In genomic region chr17:46922804-46923635, GRCh38 we compare ENCODE assay signal across 8 cellular contexts. TPM values are rescaled to one million over a fixed set of nuclear protein-coding genes. Genes with fewer than 3 reads are reported as not detected.
DNase-seq lines count a peak whose midpoint lies in the region; ATAC-seq and TF ChIP-seq lines count a peak whose summit lies in the region.

GOSR2 (plus strand) TSS chr17:46923160; CDS start chr17:46923193, 33 bp downstream.

- peak within 1 kb of the TSS; percentile 97 for H3K4me3 ChIP-seq in GM23338
- H3K4me3 ChIP-seq in fibroblast of mammary gland (ENCODE audit: control insufficient read depth, low read depth, low read length) = peak within 1 kb of the TSS; percentile 99

- no peaks in the 10 kb centered on the region for H3K27me3 ChIP-seq in GM23338 (ENCODE audit: insufficient read depth)

- H3K79me2 ChIP-seq in GM23338 (replicated peaks; ENCODE audit: insufficient read depth) = peaks cover 54% of the 10 kb centered on the region

- CTCF ChIA-PET in RWPE1 (lab: Yijun Ruan, JAX) = interaction anchor here (0.6 kb wide), 1 partner anchor 18 kb away, joined by 4 read pairs; no protein-coding TSS in a partner anchor

- peak within 1 kb of the TSS; percentile 91 for H3K4me2 ChIP-seq in GM23338

- peak within 1 kb of the TSS; percentile 90 for H3K4me3 Mint-ChIP-seq in GM23338
- peak within 1 kb of the TSS; percentile 96 for H3K4me3 Mint-ChIP-seq in activated T-helper 17 cell treated with anti-CD3 and anti-CD28 coated beads, Interleukin-2, amount 50 U/mL, for 72 hours
- peak within 1 kb of the TSS; percentile 93 for H3K4me3 Mint-ChIP-seq in natural killer cell treated with Interleukin-12 subunit alpha and Interleukin-12 subunit beta and Interleukin-15 and Interleukin-18, amount 100 ng/mL, for 72 hours

- H3K27ac Mint-ChIP-seq in GM23338 = peak within 1 kb of the TSS; percentile 100
- peak within 1 kb of the TSS; percentile 100 for H3K27ac Mint-ChIP-seq in activated T-helper 17 cell treated with anti-CD3 and anti-CD28 coated beads, Interleukin-2, amount 50 U/mL, for 72 hours
- peak within 1 kb of the TSS; percentile 100 for H3K27ac Mint-ChIP-seq in natural killer cell treated with Interleukin-12 subunit alpha and Interleukin-12 subunit beta and Interleukin-15 and Interleukin-18, amount 100 ng/mL, for 72 hours

- DNase-seq in Daoy (ENCODE audit: low read depth) (peak; percentile 94), GM23338 (ENCODE audit: low spot score) (peak; percentile 92), LHCN-M2 (ENCODE audit: low read depth) (peak; percentile 86), RWPE1 (ENCODE audit: low spot score) (peak; percentile 92), fibroblast of mammary gland (ENCODE audit: low read depth) (peak; percentile 82)
- peak; percentile 94 for DNase-seq in natural killer cell treated with Interleukin-12 subunit alpha and Interleukin-12 subunit beta and Interleukin-15 and Interleukin-18, amount 100 ng/mL, for 72 hours (ENCODE audit: low spot score)
- DNase-seq in stimulated activated naive CD4-positive, alpha-beta T cell treated with Interleukin-2 at 50 U/mL for 16 hours (lab: John Stamatoyannopoulos, UW) = peak; percentile 91

- H3K9me3 Mint-ChIP-seq in GM23338 = no peaks in the 10 kb centered on the region
- no peaks in the 10 kb centered on the region for H3K9me3 Mint-ChIP-seq in activated T-helper 17 cell treated with anti-CD3 and anti-CD28 coated beads, Interleukin-2, amount 50 U/mL, for 72 hours
- H3K9me3 Mint-ChIP-seq in natural killer cell treated with Interleukin-12 subunit alpha and Interleukin-12 subunit beta and Interleukin-15 and Interleukin-18, amount 100 ng/mL, for 72 hours = no peaks in the 10 kb centered on the region

- H3K4me1 Mint-ChIP-seq in GM23338 = peaks cover 10% of the 10 kb centered on the region
- peaks cover 38% of the 10 kb centered on the region for H3K4me1 Mint-ChIP-seq in activated T-helper 17 cell treated with anti-CD3 and anti-CD28 coated beads, Interleukin-2, amount 50 U/mL, for 72 hours
- H3K4me1 Mint-ChIP-seq in natural killer cell treated with Interleukin-12 subunit alpha and Interleukin-12 subunit beta and Interleukin-15 and Interleukin-18, amount 100 ng/mL, for 72 hours (ENCODE audit: low read depth in 2 of 2) = peaks cover 43 to 55% of the 10 kb centered on the region in 2 donors

- POLR2A ChIA-PET in RWPE1 (lab: Yijun Ruan, JAX; ENCODE audit: low non-redundant PET) = no interaction called here

- H3K9me2 ChIP-seq in GM23338 (ENCODE audit: insufficient read depth) = peaks cover 5% of the 10 kb centered on the region; the same call in 1 of the 2 replicates

- no peaks in the 10 kb centered on the region for H3F3A ChIP-seq in GM23338 (replicated peaks; ENCODE audit: low read depth)

- H3K4me1 ChIP-seq in GM23338 (ENCODE audit: insufficient read depth) = peaks cover 5% of the 10 kb centered on the region; the same call in 1 of the 2 replicates

- H4K20me1 ChIP-seq in GM23338 (replicated peaks; ENCODE audit: insufficient read depth) = peaks cover 33% of the 10 kb centered on the region

- H3K36me3 Mint-ChIP-seq in GM23338 (ENCODE audit: low read depth) = no peaks in the 10 kb centered on the region
- H3K36me3 Mint-ChIP-seq in activated T-helper 17 cell treated with anti-CD3 and anti-CD28 coated beads, Interleukin-2, amount 50 U/mL, for 72 hours (ENCODE audit: low read depth) = peaks cover 28% of the 10 kb centered on the region
- H3K36me3 Mint-ChIP-seq in natural killer cell treated with Interleukin-12 subunit alpha and Interleukin-12 subunit beta and Interleukin-15 and Interleukin-18, amount 100 ng/mL, for 72 hours = peaks cover 12% of the 10 kb centered on the region

- no peaks in the 10 kb centered on the region for H3K36me3 ChIP-seq in GM23338 (ENCODE audit: insufficient read depth)

- no peaks in the 10 kb centered on the region for H3K27me3 Mint-ChIP-seq in GM23338 (ENCODE audit: insufficient read depth, low read depth, poor library complexity)
- no peaks in the 10 kb centered on the region for H3K27me3 Mint-ChIP-seq in activated T-helper 17 cell treated with anti-CD3 and anti-CD28 coated beads, Interleukin-2, amount 50 U/mL, for 72 hours
- peaks cover 0 to 3% of the 10 kb centered on the region in 2 donors for H3K27me3 Mint-ChIP-seq in natural killer cell treated with Interleukin-12 subunit alpha and Interleukin-12 subunit beta and Interleukin-15 and Interleukin-18, amount 100 ng/mL, for 72 hours

- ATAC-seq in GM23338 = peak; percentile 98
- peak; percentile 96 for ATAC-seq in activated T-helper 17 cell treated with anti-CD3 and anti-CD28 coated beads, Interleukin-2, amount 50 U/mL, for 72 hours (replicated peaks)
- peak; percentile 99 for ATAC-seq in natural killer cell treated with Interleukin-12 subunit alpha and Interleukin-12 subunit beta and Interleukin-15 and Interleukin-18, amount 100 ng/mL, for 72 hours

- peak within 1 kb of the TSS; percentile 94 for H2AFZ ChIP-seq in GM23338

- no peak for TF ChIP-seq CTCF in GM23338 (conservative IDR thresholded peaks at IDR 0.05; ENCODE audit: low read depth in 2 of 2)
- TF ChIP-seq CTCF in RWPE1 (conservative IDR thresholded peaks at IDR 0.05; ENCODE audit: low read depth) = no peak
- TF ChIP-seq CTCF in fibroblast of mammary gland (conservative IDR thresholded peaks at IDR 0.05; ENCODE audit: control insufficient read depth, insufficient read depth, low read depth, low read length) = no peak

- H3K27ac ChIP-seq in GM23338 (ENCODE audit: low read depth) (peak within 1 kb of the TSS; percentile 95), RWPE1 (peak within 1 kb of the TSS; percentile 92)

TF ChIP-seq in GM23338, 12 proteins besides CTCF, POLR2A, EP300 and RAD21 (continues in another document):
- no peak for TF ChIP-seq ZNF114 (CRISPR knock-in tag; IDR thresholded peaks at IDR 0.05)
- TF ChIP-seq NANOG (IDR thresholded peaks at IDR 0.05; ENCODE audit: borderline replicate concordance) = 0 out of 2 replicates have a peak, but pooled peaks have one; percentile 6
- TF ChIP-seq REST (IDR thresholded peaks at IDR 0.05; ENCODE audit: unreplicated experiment) = no peak
- peak; percentile 87 for TF ChIP-seq ETS1 (IDR thresholded peaks at IDR 0.05)
- no peak for TF ChIP-seq STAT1 (IDR thresholded peaks at IDR 0.05; ENCODE audit: unreplicated experiment)
- TF ChIP-seq EZH2phosphoT487 (IDR thresholded peaks at IDR 0.05; ENCODE audit: unreplicated experiment) = no peak
- peak; percentile 40; the same call in 1 of the 2 replicates for TF ChIP-seq CREB1 (CRISPR knock-in tag; IDR thresholded peaks at IDR 0.05; ENCODE audit: low read depth)

RNA-seq across cellular contexts. Expression of gene GOSR2, which starts in this region (rescaled TPM):
- total RNA-seq in Daoy (2014; rRNA removed; shearing (Covaris generic)) = 53.2 and 67.7 TPM in 2 replicates
- 32.2 and 36.2 TPM in 2 replicates for total RNA-seq in GM23338 (2014; rRNA removed; shearing (Covaris generic))
- 26.1 and 33.2 TPM in 2 replicates for polyA plus RNA-seq in GM23338 (2016; fragmentation: Nextera tagmentation; extraction: Ambion mirVana)
- total RNA-seq in LHCN-M2 (2014; rRNA removed) = 28.7 and 39.2 TPM in 2 replicates
- polyA plus RNA-seq in LHCN-M2 (2012) = 41.2 TPM
- 10 to 100 TPM; 45.8 to 53.7 TPM for total RNA-seq in activated T-helper 17 cell treated with anti-CD3 and anti-CD28 coated beads, Interleukin-2, amount 50 U/mL, for 72 hours
- total RNA-seq in natural killer cell treated with Interleukin-12 subunit alpha and Interleukin-12 subunit beta and Interleukin-15 and Interleukin-18, amount 100 ng/mL, for 72 hours = 10 to 100 TPM; 76.9 to 79.8 TPM

Comparison
In these comparisons a context has a peak if more than half of its experiments do, and no peak if none do; other contexts are left out.
1. Peak in every context shown above with its lines: DNase-seq, ATAC-seq, H3K4me3 ChIP-seq and H3K27ac ChIP-seq.